In genomic region chr10:126916952-126917351, GRCh38 we compare ENCODE assay signal across 9 cellular contexts. TPM values are rescaled to one million over a fixed set of nuclear protein-coding genes. Genes with fewer than 3 reads are reported as not detected.
A peak's percentile ranks its signal among the peaks of the same experiment; 100 is the strongest.
DNase-seq lines count a peak whose midpoint lies in the region; ATAC-seq, FAIRE-seq and TF ChIP-seq lines count a peak whose summit lies in the region.
"Not testable (repeated sequence)": the region's sequence is repeated elsewhere in the genome, so short reads cannot be mapped to it uniquely, and the experiment has no call there.
"Had no signal": no experiment of that assay in that cellular context is flagged by ENCODE, and none has a peak within 500 bp of the region (broad histone marks: within the 10 kb centered on the region; RNA-seq: fewer than 3 reads in every experiment).

No MANE protein-coding gene starts in this region.

- H3K27ac Mint-ChIP-seq in brain = peak overlapping the region in 4 of 5 experiments; percentile 57 to 89 (median 74)

- TF ChIP-seq CTCF in VCaP (conservative IDR thresholded peaks at IDR 0.05); brain (conservative IDR thresholded peaks at IDR 0.05); pancreas (IDR thresholded peaks at IDR 0.05): not testable (repeated sequence)

- H3K9me3 Mint-ChIP-seq in brain = peaks cover 0 to 11% (median 2%) of the 10 kb centered on the region in 5 experiments

- not testable (repeated sequence) for H3K4me3 ChIP-seq in HUES64 (ENCODE audit: low read length); pancreas

- FAIRE-seq in pancreas (lab: Jason Lieb, UNC) = not testable (repeated sequence)

- H3K9me3 ChIP-seq in HUES64 (ENCODE audit: insufficient read depth, low read depth, low read length); pancreas: not testable (repeated sequence)

- not testable (repeated sequence) for H3K27ac ChIP-seq in HUES64 (ENCODE audit: low read depth, low read length); pancreas
- H3K27ac ChIP-seq in VCaP = peak overlapping the region; percentile 32; the same call in 1 of the 2 replicates
- peak overlapping the region; percentile 78 for H3K27ac ChIP-seq in cingulate gyrus (ENCODE audit: low read depth, low read length)
- H3K27ac ChIP-seq in layer of hippocampus (ENCODE audit: low read depth, low read length) = peak overlapping the region; percentile 33
- peak overlapping the region; percentile 74 for H3K27ac ChIP-seq in temporal lobe (ENCODE audit: low read depth, low read length)

- H3K4me1 Mint-ChIP-seq in brain = peaks cover 37% of the 10 kb centered on the region

- not testable (repeated sequence) for H3K4me3 Mint-ChIP-seq in brain

- not testable (repeated sequence) for H3K36me3 ChIP-seq in HUES64 (ENCODE audit: insufficient read depth, low read length); pancreas

- H3K9ac ChIP-seq in HUES64 (ENCODE audit: low read depth, low read length) = peak overlapping the region; percentile 31; the same call in 1 of the 2 replicates

- not testable (repeated sequence) for DNase-seq in pancreas

- intact Hi-C loops in pancreas (cut with DNase I) = not testable (repeated sequence)

- H3K27me3 ChIP-seq in HUES64 (ENCODE audit: insufficient read depth, low read length); layer of hippocampus (ENCODE audit: control insufficient read depth, insufficient read depth, low read length); pancreas: not testable (repeated sequence)

- H3K4me1 ChIP-seq in HUES64 (ENCODE audit: insufficient read depth, low read length); pancreas: not testable (repeated sequence)

- H3K27me3 Mint-ChIP-seq in brain = not testable (repeated sequence)

- ATAC-seq in pancreas = peak; percentile 29 to 51 (median 34)

- 97% methylated on average over 11 of the region's 12 CpGs for WGBS in HUES64
- WGBS in pancreas, 2 donors = 46 to 64% methylated on average over 12 of the region's 12 CpGs

- peaks cover 27% of the 10 kb centered on the region for H3K36me3 Mint-ChIP-seq in brain

RNA-seq across cellular contexts. Expression of gene DOCK1, which starts 11.7 kb away (rescaled TPM):
- polyA plus RNA-seq in HUES64 (2013, experiment 1 of 2) = 25.8 TPM
- 31.7 TPM for polyA plus RNA-seq in HUES64 (2013, experiment 2 of 2)
- polyA plus RNA-seq in brain (ENCODE audit: insufficient read depth, low read depth, low replicate concordance) (10.6 TPM), pancreas (10 to 100 TPM; 12.1 to 14.0 TPM)
- total RNA-seq in pancreas (10 to 100 TPM; 23.0 to 38.6 (median 24.5) TPM), temporal lobe (13.5 TPM)
- total RNA-seq: CD4-positive, alpha-beta T cell had no signal
- polyA plus RNA-seq: CD8-positive, alpha-beta memory T cell had no signal
